In the genomic region with DNA sequence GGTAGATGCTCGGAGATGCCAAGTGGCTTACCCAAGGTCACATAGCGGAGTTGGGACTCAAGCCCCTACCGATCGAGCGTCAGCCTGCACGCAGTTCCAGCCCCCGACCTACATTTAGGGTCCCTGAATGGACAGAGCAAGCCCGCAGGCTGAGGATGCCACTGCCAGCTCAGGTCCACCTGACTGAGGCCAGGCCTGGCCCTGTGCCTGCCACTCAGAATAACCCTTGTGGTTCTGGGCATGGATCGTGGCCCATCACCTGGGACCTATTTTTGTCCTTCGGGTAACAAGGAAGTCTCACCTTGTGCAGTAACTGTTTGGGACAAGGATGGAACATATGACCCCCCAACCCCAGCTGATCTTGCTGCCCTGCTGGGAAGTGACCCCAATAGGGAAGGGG, we compare ENCODE assay signal across 15 cellular contexts. TPM values are rescaled to one million over a fixed set of nuclear protein-coding genes. Genes with fewer than 3 reads are reported as not detected.
DNase-seq lines count a peak whose midpoint lies in the region; ATAC-seq and TF ChIP-seq lines count a peak whose summit lies in the region.
"Had no signal": no experiment of that assay in that cellular context is flagged by ENCODE, and none has a peak within 500 bp of the region (broad histone marks: within the 10 kb centered on the region; RNA-seq: fewer than 3 reads in every experiment).

No MANE protein-coding gene starts in this region.

- POLR2A ChIA-PET in naive thymus-derived CD4-positive, alpha-beta T cell (lab: Charles Lee): no interaction called here
- POLR2A ChIA-PET in naive thymus-derived CD8-positive, alpha-beta T cell (lab: Charles Lee): no interaction called here

- H3K9ac ChIP-seq in smooth muscle cell (ENCODE audit: low read depth): no peak overlapping the region

- peak overlapping the region; percentile 95 to 97 for H3K27ac ChIP-seq in coronary artery
- H3K27ac ChIP-seq in lower lobe of right lung: peak overlapping the region; percentile 74
- peak overlapping the region; percentile 29 for H3K27ac ChIP-seq in smooth muscle cell (ENCODE audit: low read depth)
- H3K27ac ChIP-seq in naive thymus-derived CD4-positive, alpha-beta T cell (ENCODE audit: low read depth, low read length): no peak overlapping the region

- H3K4me3 Mint-ChIP-seq in naive thymus-derived CD4-positive, alpha-beta T cell: no peak overlapping the region
- H3K4me3 Mint-ChIP-seq in naive thymus-derived CD8-positive, alpha-beta T cell: no peak overlapping the region
- H3K4me3 Mint-ChIP-seq: activated CD4-positive, alpha-beta memory T cell treated with anti-CD3 and anti-CD28 coated beads for 36 hours; activated T-cell treated with anti-CD3 and anti-CD28 coated beads, Interleukin-2, amount 50 U/mL, for 72 hours; naive B cell; stimulated activated naive CD8-positive, alpha-beta T cell treated with anti-CD3 and anti-CD28 coated beads, Interleukin-15, amount 100 ng/mL, for 72 hours had no signal

- no peak overlapping the region for H3K4me2 ChIP-seq in smooth muscle cell

- H3K27me3 Mint-ChIP-seq in naive thymus-derived CD4-positive, alpha-beta T cell: no peaks in the 10 kb centered on the region
- H3K27me3 Mint-ChIP-seq in naive thymus-derived CD8-positive, alpha-beta T cell: no peaks in the 10 kb centered on the region
- H3K27me3 Mint-ChIP-seq: activated CD4-positive, alpha-beta memory T cell treated with anti-CD3 and anti-CD28 coated beads for 36 hours; stimulated activated naive CD8-positive, alpha-beta T cell treated with anti-CD3 and anti-CD28 coated beads, Interleukin-15, amount 100 ng/mL, for 72 hours had no signal

- intact Hi-C loops in lower lobe of right lung (cut with DNase I): no loop called here
- intact Hi-C loops in naive thymus-derived CD4-positive, alpha-beta T cell (cut with micrococcal nuclease): no loop called here

- H3K4me1 ChIP-seq in lower lobe of right lung (peaks cover 61% of the 10 kb centered on the region), smooth muscle cell (ENCODE audit: low read depth) (peaks cover 11% of the 10 kb centered on the region)
- peaks cover 0 to 12% of the 10 kb centered on the region in 2 donors for H3K4me1 ChIP-seq in naive thymus-derived CD4-positive, alpha-beta T cell (ENCODE audit: control insufficient read depth in 2 of 2, insufficient read depth in 2 of 2, low read length in 2 of 2)

- no peaks in the 10 kb centered on the region for H3K36me3 ChIP-seq in H7 (replicated peaks; ENCODE audit: control insufficient read depth, insufficient read depth, low read length)
- H3K36me3 ChIP-seq in lower lobe of right lung: no peaks in the 10 kb centered on the region
- no peaks in the 10 kb centered on the region for H3K36me3 ChIP-seq in smooth muscle cell (ENCODE audit: low read depth)
- no peaks in the 10 kb centered on the region for H3K36me3 ChIP-seq in naive thymus-derived CD4-positive, alpha-beta T cell (ENCODE audit: control insufficient read depth in 2 of 3, insufficient read depth in 3 of 3, low read length in 3 of 3)

- no peak for TF ChIP-seq CTCF in coronary artery (IDR thresholded peaks at IDR 0.05)
- TF ChIP-seq CTCF in lower lobe of right lung (IDR thresholded peaks at IDR 0.05): no peak
- no peak for TF ChIP-seq CTCF in smooth muscle cell (IDR thresholded peaks at IDR 0.05; ENCODE audit: borderline replicate concordance, insufficient read depth, poor library complexity, severe bottlenecking)

- H3K27me3 ChIP-seq in H7 (ENCODE audit: control insufficient read depth, insufficient read depth, low read length): no peaks in the 10 kb centered on the region; the same call in 1 of the 2 replicates
- no peaks in the 10 kb centered on the region for H3K27me3 ChIP-seq in lower lobe of right lung (ENCODE audit: low read depth)
- no peaks in the 10 kb centered on the region for H3K27me3 ChIP-seq in smooth muscle cell (ENCODE audit: low read depth)
- no peaks in the 10 kb centered on the region for H3K27me3 ChIP-seq in naive thymus-derived CD4-positive, alpha-beta T cell (ENCODE audit: control insufficient read depth in 2 of 2, insufficient read depth in 2 of 2, low read length in 2 of 2)

- DNase-seq in H7 (peak; percentile 31), coronary artery (ENCODE audit: low spot score) (no peak), lower lobe of right lung (peak; percentile 42), smooth muscle cell (lab: John Stamatoyannopoulos, UW; ENCODE audit: unreplicated experiment) (no peak), AG08395 (ENCODE audit: low spot score) (no peak)
- DNase-seq in naive thymus-derived CD4-positive, alpha-beta T cell: no peak
- no peak for DNase-seq in stimulated activated CD4-positive, alpha-beta T cell treated with anti-CD3 and anti-CD28 coated beads, Interleukin-12 subunit alpha, Interleukin-12 subunit beta, amount 100 ng/mL, for 4 hours
- no peak for DNase-seq in naive thymus-derived CD8-positive, alpha-beta T cell
- DNase-seq: activated CD4-positive, alpha-beta memory T cell treated with anti-CD3 and anti-CD28 coated beads for 36 hours; activated T-cell treated with anti-CD3 and anti-CD28 coated beads, Interleukin-2, amount 50 U/mL, for 72 hours; central memory CD4-positive, alpha-beta T cell; naive B cell; NCI-H1694; stimulated activated naive CD8-positive, alpha-beta T cell treated with anti-CD3 and anti-CD28 coated beads, Interleukin-15, amount 100 ng/mL, for 72 hours had no signal

- no peak overlapping the region for H3K4me3 ChIP-seq in H7 (ENCODE audit: insufficient read depth, low read depth, low read length)
- no peak overlapping the region for H3K4me3 ChIP-seq in coronary artery
- no peak overlapping the region for H3K4me3 ChIP-seq in lower lobe of right lung
- H3K4me3 ChIP-seq in smooth muscle cell: no peak overlapping the region
- H3K4me3 ChIP-seq in naive thymus-derived CD4-positive, alpha-beta T cell (ENCODE audit: low read length): no peak overlapping the region

- no peaks in the 10 kb centered on the region for H3K9me3 Mint-ChIP-seq in naive thymus-derived CD4-positive, alpha-beta T cell
- no peaks in the 10 kb centered on the region for H3K9me3 Mint-ChIP-seq in naive thymus-derived CD8-positive, alpha-beta T cell
- H3K9me3 Mint-ChIP-seq: activated CD4-positive, alpha-beta memory T cell treated with anti-CD3 and anti-CD28 coated beads for 36 hours; activated T-cell treated with anti-CD3 and anti-CD28 coated beads, Interleukin-2, amount 50 U/mL, for 72 hours; stimulated activated naive CD8-positive, alpha-beta T cell treated with anti-CD3 and anti-CD28 coated beads, Interleukin-15, amount 100 ng/mL, for 72 hours had no signal

- H3K27ac Mint-ChIP-seq in naive thymus-derived CD4-positive, alpha-beta T cell: peak overlapping the region in 1 of 9 donors; percentile 51
- no peak overlapping the region for H3K27ac Mint-ChIP-seq in naive thymus-derived CD8-positive, alpha-beta T cell
- H3K27ac Mint-ChIP-seq: activated CD4-positive, alpha-beta memory T cell treated with anti-CD3 and anti-CD28 coated beads for 36 hours; activated T-cell treated with anti-CD3 and anti-CD28 coated beads, Interleukin-2, amount 50 U/mL, for 72 hours; stimulated activated naive CD8-positive, alpha-beta T cell treated with anti-CD3 and anti-CD28 coated beads, Interleukin-15, amount 100 ng/mL, for 72 hours had no signal

- WGBS in smooth muscle cell (ENCODE audit: low lambda C conversion rate): 98% methylated on average over 10 of the region's 10 CpGs

- CTCF ChIA-PET in naive thymus-derived CD4-positive, alpha-beta T cell (lab: Charles Lee): no interaction called here

- ATAC-seq in lower lobe of right lung: no peak
- no peak for ATAC-seq in naive thymus-derived CD4-positive, alpha-beta T cell
- ATAC-seq in naive thymus-derived CD8-positive, alpha-beta T cell: no peak
- ATAC-seq: activated T-cell treated with anti-CD3 and anti-CD28 coated beads, Interleukin-2, amount 50 U/mL, for 72 hours; stimulated activated naive CD8-positive, alpha-beta T cell treated with anti-CD3 and anti-CD28 coated beads, Interleukin-15, amount 100 ng/mL, for 72 hours had no signal

- H4K20me1 ChIP-seq in smooth muscle cell (ENCODE audit: low read depth): no peaks in the 10 kb centered on the region

- no peak overlapping the region for H2AFZ ChIP-seq in smooth muscle cell (ENCODE audit: low read depth)

- no peaks in the 10 kb centered on the region for H3K9me3 ChIP-seq in lower lobe of right lung
- H3K9me3 ChIP-seq in smooth muscle cell (replicated peaks; ENCODE audit: low read depth): no peaks in the 10 kb centered on the region
- H3K9me3 ChIP-seq in naive thymus-derived CD4-positive, alpha-beta T cell (ENCODE audit: control insufficient read depth in 2 of 3, low read length in 3 of 3): no peaks in the 10 kb centered on the region

- H3K79me2 ChIP-seq in smooth muscle cell (ENCODE audit: low read depth): no peaks in the 10 kb centered on the region

- peaks cover 11% of the 10 kb centered on the region for H3F3A ChIP-seq in smooth muscle cell (ENCODE audit: low read depth)

- H3K36me3 Mint-ChIP-seq in naive thymus-derived CD4-positive, alpha-beta T cell: no peaks in the 10 kb centered on the region
- H3K36me3 Mint-ChIP-seq in naive thymus-derived CD8-positive, alpha-beta T cell: no peaks in the 10 kb centered on the region
- H3K36me3 Mint-ChIP-seq: activated CD4-positive, alpha-beta memory T cell treated with anti-CD3 and anti-CD28 coated beads for 36 hours; naive B cell had no signal

- H3K4me1 Mint-ChIP-seq in naive thymus-derived CD4-positive, alpha-beta T cell: peaks cover 7 to 15% (median 11%) of the 10 kb centered on the region in 7 donors
- peaks cover 7 to 11% (median 8%) of the 10 kb centered on the region in 4 donors for H3K4me1 Mint-ChIP-seq in naive thymus-derived CD8-positive, alpha-beta T cell

RNA-seq across cellular contexts. Expression of gene CDH16, which starts 17.1 kb away (rescaled TPM):
- total RNA-seq in H7 (2014; rRNA removed; shearing (Covaris generic)): not detected in 2 replicates
- not detected for total RNA-seq in lower lobe of right lung
- not detected in 2 replicates for total RNA-seq in smooth muscle cell
- not detected in 2 replicates for polyA plus RNA-seq in smooth muscle cell
- not detected for total RNA-seq in naive thymus-derived CD4-positive, alpha-beta T cell
- not detected for polyA plus RNA-seq in naive thymus-derived CD4-positive, alpha-beta T cell
- not detected for total RNA-seq in naive thymus-derived CD8-positive, alpha-beta T cell
- not detected for polyA plus RNA-seq in naive thymus-derived CD8-positive, alpha-beta T cell
- total RNA-seq: activated CD4-positive, alpha-beta memory T cell treated with anti-CD3 and anti-CD28 coated beads for 36 hours; activated T-cell treated with anti-CD3 and anti-CD28 coated beads, Interleukin-2, amount 50 U/mL, for 72 hours; MCF 10A had no signal

RNA-seq across cellular contexts. Expression of gene PDP2, which starts 21.3 kb away (rescaled TPM):
- total RNA-seq in H7 (2014; rRNA removed; shearing (Covaris generic)): 10.5 and 23.7 TPM in 2 replicates
- 16.9 TPM for total RNA-seq in lower lobe of right lung
- 3.2 and 5.7 TPM in 2 replicates for total RNA-seq in smooth muscle cell
- polyA plus RNA-seq in smooth muscle cell: 1.1 and 1.5 TPM in 2 replicates
- 10 to 100 TPM in 3 of 5 experiments, 1 to 10 TPM in 2; 4.5 to 24.0 (median 15.9) TPM for total RNA-seq in naive thymus-derived CD4-positive, alpha-beta T cell
- 1 to 10 TPM; 1.6 to 2.6 TPM for polyA plus RNA-seq in naive thymus-derived CD4-positive, alpha-beta T cell
- total RNA-seq in naive thymus-derived CD8-positive, alpha-beta T cell: 10 to 100 TPM; 10.0 to 11.3 TPM
- polyA plus RNA-seq in naive thymus-derived CD8-positive, alpha-beta T cell: 1 to 10 TPM; 1.2 to 1.8 (median 1.7) TPM

RNA-seq across cellular contexts. Expression of gene RRAD, which starts 23.7 kb away (rescaled TPM):
- 0.10 TPM in 1 of 2 replicates, not detected in the other for total RNA-seq in H7 (2014; rRNA removed; shearing (Covaris generic))
- 11.8 TPM for total RNA-seq in lower lobe of right lung
- total RNA-seq in smooth muscle cell: 7.6 and 11.7 TPM in 2 replicates
- polyA plus RNA-seq in smooth muscle cell: 27.5 and 37.5 TPM in 2 replicates
- total RNA-seq in naive thymus-derived CD4-positive, alpha-beta T cell: 1 to 10 TPM in 1 of 5 experiments, under 1 TPM in 4; 0.24 to 1.6 (median 0.88) TPM
- polyA plus RNA-seq in naive thymus-derived CD4-positive, alpha-beta T cell: not detected
- under 1 TPM in 1 of 2 experiments, not detected in 1; 0.55 TPM for total RNA-seq in naive thymus-derived CD8-positive, alpha-beta T cell
- polyA plus RNA-seq in naive thymus-derived CD8-positive, alpha-beta T cell: not detected
- total RNA-seq: MCF 10A had no signal

RNA-seq across cellular contexts. Expression of gene CIAO2B, which starts 32.6 kb away (rescaled TPM):
- total RNA-seq in H7 (2014; rRNA removed; shearing (Covaris generic)): 91.1 TPM in 2 replicates
- total RNA-seq in lower lobe of right lung: 76.8 TPM
- total RNA-seq in smooth muscle cell: 114 and 141 TPM in 2 replicates
- polyA plus RNA-seq in smooth muscle cell: 173 and 176 TPM in 2 replicates
- total RNA-seq in naive thymus-derived CD4-positive, alpha-beta T cell: 100 to 1,000 TPM in 1 of 5 experiments, 10 to 100 TPM in 4; 47.0 to 116 (median 58.5) TPM
- polyA plus RNA-seq in naive thymus-derived CD4-positive, alpha-beta T cell: 10 to 100 TPM; 89.0 to 93.4 TPM
- total RNA-seq in naive thymus-derived CD8-positive, alpha-beta T cell: 10 to 100 TPM; 57.6 to 64.4 TPM
- polyA plus RNA-seq in naive thymus-derived CD8-positive, alpha-beta T cell: 100 to 1,000 TPM in 1 of 3 donors, 10 to 100 TPM in 2; 86.1 to 110 (median 91.3) TPM

RNA-seq across cellular contexts. Expression of gene CES2, which starts 33.7 kb away (rescaled TPM):
- total RNA-seq in H7 (2014; rRNA removed; shearing (Covaris generic)): 8.3 and 13.0 TPM in 2 replicates
- 35.1 TPM for total RNA-seq in lower lobe of right lung
- total RNA-seq in smooth muscle cell: 12.1 and 15.7 TPM in 2 replicates
- polyA plus RNA-seq in smooth muscle cell: 26.9 and 34.3 TPM in 2 replicates
- 10 to 100 TPM; 40.5 to 64.7 (median 55.3) TPM for total RNA-seq in naive thymus-derived CD4-positive, alpha-beta T cell
- polyA plus RNA-seq in naive thymus-derived CD4-positive, alpha-beta T cell: 10 to 100 TPM; 29.2 to 43.6 TPM
- total RNA-seq in naive thymus-derived CD8-positive, alpha-beta T cell: 10 to 100 TPM; 56.7 to 62.7 TPM
- polyA plus RNA-seq in naive thymus-derived CD8-positive, alpha-beta T cell: 10 to 100 TPM; 21.1 to 31.2 (median 31.2) TPM

Comparison
In these comparisons a context has a peak if more than half of its experiments do, and no peak if none do; other contexts are left out.
1. DNase-seq: peak in H7 (single experiment) and lower lobe of right lung (single experiment); none in coronary artery (single experiment), smooth muscle cell (single experiment), naive thymus-derived CD4-positive, alpha-beta T cell (0 of 9), stimulated activated CD4-positive, alpha-beta T cell treated with anti-CD3 and anti-CD28 coated beads, Interleukin-12 subunit alpha, Interleukin-12 subunit beta, amount 100 ng/mL, for 4 hours (single experiment), naive thymus-derived CD8-positive, alpha-beta T cell (0 of 10) and AG08395 (single experiment).